11 cellular contexts compared by ENCODE assay signal in the genomic region with DNA sequence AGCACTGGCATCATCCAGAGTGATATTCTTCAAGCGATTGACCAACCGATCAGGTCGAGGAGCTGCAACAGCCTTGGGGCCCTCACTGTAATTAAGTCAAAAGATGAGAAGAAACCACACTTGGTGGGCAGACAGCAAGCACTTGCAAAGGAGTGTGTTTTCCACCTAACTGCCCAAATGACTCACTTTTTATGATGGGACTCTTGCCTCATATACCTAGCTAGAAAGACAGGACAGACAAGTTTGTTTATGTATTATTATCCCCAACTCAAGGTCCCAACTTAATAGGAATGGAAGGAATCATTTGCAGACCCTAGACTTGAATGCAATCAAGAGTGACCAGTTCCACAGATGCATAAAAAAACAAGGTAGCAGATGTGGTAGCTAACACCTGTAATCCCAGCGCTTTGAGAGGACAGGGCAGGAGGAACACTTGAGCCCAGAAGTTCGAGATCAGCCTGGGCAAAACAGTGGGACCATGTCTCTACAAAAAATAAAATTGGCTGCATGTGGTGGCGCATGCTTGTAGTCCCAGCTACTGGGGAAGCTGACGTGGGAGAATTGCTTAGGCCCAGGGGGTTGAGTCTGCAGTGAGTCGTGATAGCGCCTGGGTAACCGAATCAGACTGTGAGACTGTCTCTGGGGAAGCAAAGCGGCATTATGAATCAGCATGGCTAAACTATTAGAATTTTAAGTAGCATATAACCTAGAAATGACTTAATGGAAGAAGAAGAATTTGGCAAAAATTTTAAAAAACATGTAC. TPM values are rescaled to one million over a fixed set of nuclear protein-coding genes. Genes with fewer than 3 reads are reported as not detected.
DNase-seq lines count a peak whose midpoint lies in the region; FAIRE-seq and TF ChIP-seq lines count a peak whose summit lies in the region.
"Had no signal": no experiment of that assay in that cellular context is flagged by ENCODE, and none has a peak within 500 bp of the region (broad histone marks: within the 10 kb centered on the region; RNA-seq: fewer than 3 reads in every experiment).

No MANE protein-coding gene starts in this region.

- no peak for TF ChIP-seq CTCF in bronchial epithelial cell (IDR thresholded peaks at IDR 0.05; ENCODE audit: insufficient read depth, low read length, severe bottlenecking)
- no peak for TF ChIP-seq CTCF in neural crest cell (conservative IDR thresholded peaks at IDR 0.05)
- TF ChIP-seq CTCF in GM20000 (IDR thresholded peaks at IDR 0.05; ENCODE audit: extremely low read depth, missing control alignments), result no peak

- no peak overlapping the region for H3K4me3 ChIP-seq in CD8-positive, alpha-beta memory T cell (ENCODE audit: low read length)
- H3K4me3 ChIP-seq in MG63 (no peak overlapping the region), bronchial epithelial cell (ENCODE audit: low read depth, low read length) (no peak overlapping the region)
- H3K4me3 ChIP-seq: left ventricle myocardium inferior, right atrium auricular region had no signal

- H3K4me1 Mint-ChIP-seq in CD8-positive, alpha-beta memory T cell, result peaks cover 17 to 31% (median 29%) of the 10 kb centered on the region in 3 donors
- peaks cover 19% of the 10 kb centered on the region for H3K4me1 Mint-ChIP-seq in neural crest cell

- no peak for DNase-seq in CD8-positive, alpha-beta memory T cell
- DNase-seq in MG63 (peak; percentile 39), bronchial epithelial cell (ENCODE audit: low read depth) (peak; percentile 75), neural crest cell (ENCODE audit: low read depth, low spot score) (no peak), DMS79 treated with DMSO at 0.1 percent for 48 hours (lab: John Stamatoyannopoulos, UW) (no peak), GOT3 (lab: John Stamatoyannopoulos, UW) (no peak), GM20000 (ENCODE audit: low spot score) (no peak), NAMALWA (ENCODE audit: low spot score) (no peak)
- DNase-seq: activated CD8-positive, alpha-beta memory T cell treated with anti-CD3 and anti-CD28 coated beads, Interleukin-2, amount 50 U/mL, for 4 hours; left ventricle myocardium inferior had no signal

- peaks cover 21% of the 10 kb centered on the region for H3K4me1 ChIP-seq in CD8-positive, alpha-beta memory T cell (ENCODE audit: insufficient read depth, low read length)

- FAIRE-seq in bronchial epithelial cell (lab: Jason Lieb, UNC), result no peak

- no peaks in the 10 kb centered on the region for H3K27me3 Mint-ChIP-seq in CD8-positive, alpha-beta memory T cell
- H3K27me3 Mint-ChIP-seq in neural crest cell (ENCODE audit: low read depth), result no peaks in the 10 kb centered on the region

- CTCF ChIA-PET in CD8-positive, alpha-beta memory T cell (lab: Charles Lee), result interaction anchor here (1.3 kb wide), 1 partner anchor 23 kb away, joined by 3 read pairs; no protein-coding TSS in a partner anchor

- no peak overlapping the region for H3K27ac ChIP-seq in CD8-positive, alpha-beta memory T cell (ENCODE audit: low read depth, low read length)
- H3K27ac ChIP-seq: left ventricle myocardium inferior, right atrium auricular region had no signal

- no peaks in the 10 kb centered on the region for H3K27me3 ChIP-seq in CD8-positive, alpha-beta memory T cell (ENCODE audit: insufficient read depth, low read length, poor library complexity, severe bottlenecking)
- H3K27me3 ChIP-seq in MG63, result no peaks in the 10 kb centered on the region
- no peaks in the 10 kb centered on the region for H3K27me3 ChIP-seq in bronchial epithelial cell (ENCODE audit: control insufficient read depth, insufficient read depth, low read length)
- H3K27me3 ChIP-seq: right atrium auricular region had no signal

- no peaks in the 10 kb centered on the region for H3K9me3 ChIP-seq in CD8-positive, alpha-beta memory T cell (ENCODE audit: low read length)
- no peaks in the 10 kb centered on the region for H3K9me3 ChIP-seq in MG63
- H3K9me3 ChIP-seq: left ventricle myocardium inferior, right atrium auricular region had no signal

- no peaks in the 10 kb centered on the region for H3K9me3 Mint-ChIP-seq in CD8-positive, alpha-beta memory T cell
- no peaks in the 10 kb centered on the region for H3K9me3 Mint-ChIP-seq in neural crest cell

- H3K27ac Mint-ChIP-seq in CD8-positive, alpha-beta memory T cell, result peak overlapping the region in 6 of 8 donors; percentile 54 to 92 (median 70)
- H3K27ac Mint-ChIP-seq in neural crest cell (ENCODE audit: unreplicated experiment), result no peak overlapping the region

- POLR2A ChIA-PET in CD8-positive, alpha-beta memory T cell (lab: Charles Lee), result interaction anchor here (0.5 to 0.6 kb wide), 2 partner anchors 20 to 207 kb away, joined by 3 to 4 read pairs; no protein-coding TSS in a partner anchor

- peaks cover 6 to 78% (median 20%) of the 10 kb centered on the region in 3 donors for H3K36me3 Mint-ChIP-seq in CD8-positive, alpha-beta memory T cell
- H3K36me3 Mint-ChIP-seq in neural crest cell (ENCODE audit: low read depth), result peaks cover 29% of the 10 kb centered on the region

- peaks cover 45% of the 10 kb centered on the region for H3K36me3 ChIP-seq in CD8-positive, alpha-beta memory T cell (ENCODE audit: insufficient read depth, low read length)
- peaks cover 90% of the 10 kb centered on the region for H3K36me3 ChIP-seq in MG63
- peaks cover 8% of the 10 kb centered on the region for H3K36me3 ChIP-seq in bronchial epithelial cell (ENCODE audit: control insufficient read depth, insufficient read depth, low read length)

- peak overlapping the region in 1 of 7 donors; percentile 59 for H3K4me3 Mint-ChIP-seq in CD8-positive, alpha-beta memory T cell
- peak overlapping the region; percentile 51 for H3K4me3 Mint-ChIP-seq in neural crest cell

RNA-seq across cellular contexts. Expression of gene NRAS, which starts 2.3 kb away (rescaled TPM):
- 10 to 100 TPM; 77.6 to 78.2 TPM for total RNA-seq in CD8-positive, alpha-beta memory T cell
- 27.1 TPM for polyA plus RNA-seq in CD8-positive, alpha-beta memory T cell
- 77.3 and 111 TPM in 2 replicates for total RNA-seq in MG63 (2014; rRNA removed; shearing (Covaris generic); ENCODE audit: low replicate concordance)
- total RNA-seq in bronchial epithelial cell (78.2 and 83.6 TPM in 2 replicates), neural crest cell (64.8 and 66.0 TPM in 2 replicates)

RNA-seq across cellular contexts. Expression of gene AMPD1, which starts 23.5 kb away (rescaled TPM):
- total RNA-seq in CD8-positive, alpha-beta memory T cell, result not detected
- not detected for polyA plus RNA-seq in CD8-positive, alpha-beta memory T cell
- total RNA-seq in MG63 (2014; rRNA removed; shearing (Covaris generic); ENCODE audit: low replicate concordance), result not detected in 2 replicates
- total RNA-seq in bronchial epithelial cell (0.13 TPM in 1 of 2 replicates, not detected in the other), neural crest cell (not detected in 2 replicates)
- total RNA-seq: left ventricle myocardium inferior, right atrium auricular region had no signal

RNA-seq across cellular contexts. Expression of gene CSDE1, which starts 38.9 kb away (rescaled TPM):
- total RNA-seq in CD8-positive, alpha-beta memory T cell, result 100 to 1,000 TPM; 481 to 513 TPM
- polyA plus RNA-seq in CD8-positive, alpha-beta memory T cell, result 357 TPM
- 267 and 273 TPM in 2 replicates for total RNA-seq in MG63 (2014; rRNA removed; shearing (Covaris generic); ENCODE audit: low replicate concordance)
- 875 and 1,184 TPM in 2 replicates for total RNA-seq in bronchial epithelial cell
- 659 and 685 TPM in 2 replicates for total RNA-seq in neural crest cell

RNA-seq across cellular contexts. Expression of gene DENND2C, which starts 49.0 kb away (rescaled TPM):
- under 1 TPM; 0.59 to 0.75 TPM for total RNA-seq in CD8-positive, alpha-beta memory T cell
- 0.47 TPM for polyA plus RNA-seq in CD8-positive, alpha-beta memory T cell
- total RNA-seq in MG63 (2014; rRNA removed; shearing (Covaris generic); ENCODE audit: low replicate concordance), result 1.7 and 1.8 TPM in 2 replicates
- total RNA-seq in bronchial epithelial cell (18.2 and 31.5 TPM in 2 replicates), neural crest cell (0.79 and 0.82 TPM in 2 replicates)

Comparison
In these comparisons a context has a peak if more than half of its experiments do, and no peak if none do; other contexts are left out.
1. DNase-seq: peak in MG63 (single experiment) and bronchial epithelial cell (single experiment); none in CD8-positive, alpha-beta memory T cell (0 of 5), neural crest cell (single experiment), DMS79 treated with DMSO at 0.1 percent for 48 hours (single experiment), GOT3 (single experiment), GM20000 (single experiment) and NAMALWA (single experiment).